ENCODE assay signal across 8 cellular contexts in genomic region chr6:157764346-157765068, GRCh38. TPM values are rescaled to one million over a fixed set of nuclear protein-coding genes. Genes with fewer than 3 reads are reported as not detected.
DNase-seq lines count a peak whose midpoint lies in the region; TF ChIP-seq lines count a peak whose summit lies in the region.

No MANE protein-coding gene starts in this region.

- H2BK12ac ChIP-seq in mesenchymal stem cell (ENCODE audit: low read length in 2 of 2): no peak overlapping the region

- no peak overlapping the region for H2BK15ac ChIP-seq in mesenchymal stem cell (ENCODE audit: low read depth, poor library complexity, severe bottlenecking)

- no peak overlapping the region for H2AFZ ChIP-seq in mesenchymal stem cell (ENCODE audit: low read depth, low read length)

- H2BK5ac ChIP-seq in mesenchymal stem cell (ENCODE audit: low read depth, low read length, poor library complexity, severe bottlenecking): peak overlapping the region; percentile 60

- no peak overlapping the region for H3K4me2 ChIP-seq in mesenchymal stem cell (ENCODE audit: low read length, poor library complexity, severe bottlenecking)

- H3K23ac ChIP-seq in mesenchymal stem cell (ENCODE audit: low read length in 2 of 2): no peak overlapping the region

- no peaks in the 10 kb centered on the region for H3K36me3 ChIP-seq in HEK293 (ENCODE audit: control insufficient read depth in 2 of 2, insufficient read depth in 1 of 2, low read length in 2 of 2)
- H3K36me3 ChIP-seq in mesenchymal stem cell (ENCODE audit: control insufficient read depth in 1 of 2, insufficient read depth in 2 of 2, low read depth in 1 of 2, low read length in 2 of 2): peaks cover 0 to 10% of the 10 kb centered on the region in 2 experiments

- H3K4ac ChIP-seq in mesenchymal stem cell (ENCODE audit: low read depth in 1 of 2, low read length in 2 of 2): no peak overlapping the region

- CTCF ChIA-PET in HEK293 (lab: Yijun Ruan, JAX): interaction anchor here (0.6 to 11.8 kb wide), 6 partner anchors 8 to 307 kb away, joined by 3 to 143 read pairs (median 4); no protein-coding TSS in a partner anchor

- POLR2A ChIA-PET in HEK293 (lab: Yijun Ruan, JAX): interaction anchor here (0.6 to 1.0 kb wide), 3 partner anchors 31 to 385 kb away, joined by 3 to 4 read pairs (median 4); no protein-coding TSS in a partner anchor

- 2% methylated on average over 9 of the region's 12 CpGs for WGBS in mesenchymal stem cell

- no peak overlapping the region for H2BK120ac ChIP-seq in mesenchymal stem cell (ENCODE audit: low read depth, low read length)

- TF ChIP-seq CTCF in HEK293 (tag by site-specific recombination; IDR thresholded peaks at IDR 0.05): no peak

- no peak overlapping the region for H3K27ac ChIP-seq in HEK293 (ENCODE audit: extremely low read depth, low read depth, low read length)
- H3K27ac ChIP-seq in mesenchymal stem cell (ENCODE audit: low read length, poor library complexity, severe bottlenecking): peak overlapping the region; percentile 97

- no peaks in the 10 kb centered on the region for H3K27me3 ChIP-seq in mesenchymal stem cell (ENCODE audit: control insufficient read depth in 1 of 2, insufficient read depth in 1 of 2, low read length in 2 of 2)

- no peak overlapping the region for H3K18ac ChIP-seq in mesenchymal stem cell (ENCODE audit: low read depth in 1 of 2, low read length in 2 of 2)

- DNase-seq in GDM1 (lab: John Stamatoyannopoulos, UW) (peak; percentile 62), MV-4-11 (lab: John Stamatoyannopoulos, UW) (peak; percentile 99), dermis blood vessel endothelial cell (peak; percentile 99), mesenchymal stem cell (peak; percentile 100), HuH-7.5 (ENCODE audit: low spot score) (no peak)
- DNase-seq in activated CD4-positive, alpha-beta T cell treated with anti-CD3 and anti-CD28 coated beads, Interleukin-2, amount 50 U/mL, for 48 hours: peak; percentile 84 to 89
- DNase-seq in stimulated activated CD8-positive, alpha-beta memory T cell treated with anti-CD3 and anti-CD28 coated beads, Interleukin-12 subunit alpha, Interleukin-12 subunit beta, amount 100 ng/mL, for 24 hours (ENCODE audit: extremely low read depth): peak; percentile 64

- H3K9me3 ChIP-seq in HEK293 (ENCODE audit: control insufficient read depth, insufficient read depth, low read depth, low read length): no peaks in the 10 kb centered on the region
- no peaks in the 10 kb centered on the region for H3K9me3 ChIP-seq in mesenchymal stem cell (ENCODE audit: control insufficient read depth, low read length)

- H3K79me1 ChIP-seq in mesenchymal stem cell (replicated peaks; ENCODE audit: low read length, poor library complexity, severe bottlenecking): no peaks in the 10 kb centered on the region

- H3K4me3 ChIP-seq in HEK293 (ENCODE audit: low read depth, low read length) (no peak overlapping the region), mesenchymal stem cell (ENCODE audit: insufficient read depth in 1 of 2, low read depth in 1 of 2, low read length in 2 of 2) (no peak overlapping the region)

- H3K9ac ChIP-seq in mesenchymal stem cell (ENCODE audit: low read length): peak overlapping the region; percentile 85

- H3K4me1 ChIP-seq in HEK293 (ENCODE audit: control insufficient read depth, insufficient read depth, low read length): peaks cover 5% of the 10 kb centered on the region; the same call in 1 of the 2 replicates
- H3K4me1 ChIP-seq in mesenchymal stem cell (ENCODE audit: control insufficient read depth, insufficient read depth, low read depth, low read length): peaks cover 38% of the 10 kb centered on the region

- no peak overlapping the region for H3K14ac ChIP-seq in mesenchymal stem cell (ENCODE audit: low read length in 2 of 2)

- H2AK5ac ChIP-seq in mesenchymal stem cell (ENCODE audit: low read length, severe bottlenecking): peak overlapping the region; percentile 47

- H4K8ac ChIP-seq in mesenchymal stem cell (ENCODE audit: low read length): no peak overlapping the region

- H4K91ac ChIP-seq in mesenchymal stem cell (ENCODE audit: low read length): no peak overlapping the region

TF ChIP-seq in HEK293, 187 proteins besides CTCF, POLR2A, EP300 and RAD21 (continues in another document):
- TF ChIP-seq ZBTB10 (tag by site-specific recombination; IDR thresholded peaks at IDR 0.05): no peak
- TF ChIP-seq KLF7 (tag by site-specific recombination; IDR thresholded peaks at IDR 0.05; ENCODE audit: borderline replicate concordance): no peak
- TF ChIP-seq HIC1 (tag by site-specific recombination; IDR thresholded peaks at IDR 0.05): no peak
- no peak for TF ChIP-seq ZSCAN4 (tag by site-specific recombination; IDR thresholded peaks at IDR 0.05)
- TF ChIP-seq ZNF830 (tag by site-specific recombination; IDR thresholded peaks at IDR 0.05; ENCODE audit: low read depth): no peak
- TF ChIP-seq ZNF624 (tag by site-specific recombination; IDR thresholded peaks at IDR 0.05): no peak
- TF ChIP-seq ZNF223 (tag by site-specific recombination; IDR thresholded peaks at IDR 0.05): no peak
- no peak for TF ChIP-seq ZBTB1 (tag by site-specific recombination; IDR thresholded peaks at IDR 0.05)
- TF ChIP-seq ZNF704 (tag by site-specific recombination; IDR thresholded peaks at IDR 0.05): no peak
- no peak for TF ChIP-seq ZNF423 (tag by site-specific recombination; IDR thresholded peaks at IDR 0.05)
- TF ChIP-seq MZF1 (tag by site-specific recombination; IDR thresholded peaks at IDR 0.05; ENCODE audit: borderline replicate concordance): no peak
- no peak for TF ChIP-seq ZSCAN5A (tag by site-specific recombination; IDR thresholded peaks at IDR 0.05)

RNA-seq across cellular contexts. Expression of gene SNX9, which starts 58.5 kb away (rescaled TPM):
- total RNA-seq in dermis blood vessel endothelial cell: 51.4 and 61.4 TPM in 2 replicates
- polyA plus RNA-seq in mesenchymal stem cell (2013, experiment 1 of 2): 40.4 TPM
- polyA plus RNA-seq in mesenchymal stem cell (2013, experiment 2 of 2): 41.1 TPM
